9 cellular contexts compared by ENCODE assay signal in the genomic region with DNA sequence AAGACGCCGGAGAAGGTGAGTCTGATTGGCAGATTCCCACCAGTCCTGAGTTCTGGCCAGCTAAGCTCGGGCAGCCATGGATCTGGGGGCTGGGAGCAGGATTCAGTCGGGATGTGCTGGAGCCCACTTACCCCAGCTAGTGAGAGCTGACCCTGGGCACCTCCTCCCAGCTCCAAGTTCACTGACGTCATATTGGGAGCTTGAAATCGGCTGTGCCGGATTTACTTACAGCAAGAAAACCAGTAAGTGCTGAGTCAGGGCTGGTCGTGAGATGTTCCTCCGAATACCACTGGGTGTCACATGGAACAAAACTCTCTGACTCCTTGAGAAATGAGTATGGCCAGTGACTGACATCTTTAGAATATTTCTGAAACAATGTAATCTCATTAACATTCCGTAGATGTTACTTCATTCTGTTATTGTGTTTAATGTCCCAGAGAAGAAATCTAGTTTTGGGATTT.
A peak's percentile ranks its signal among the peaks of the same experiment; 100 is the strongest.
DNase-seq lines count a peak whose midpoint lies in the region; ATAC-seq and TF ChIP-seq lines count a peak whose summit lies in the region.
"Had no signal": no experiment of that assay in that cellular context is flagged by ENCODE, and none has a peak within 500 bp of the region (broad histone marks: within the 10 kb centered on the region; RNA-seq: fewer than 3 reads in every experiment).

No MANE protein-coding gene starts in this region.

- intact Hi-C loops in psoas muscle (cut with DNase I), result no loop called here

- DNase-seq in DMS 273 (lab: John Stamatoyannopoulos, UW; ENCODE audit: unreplicated experiment), result peak; percentile 62
- DNase-seq in DMS 273 treated with DMSO at 0.1 percent for 48 hours (lab: John Stamatoyannopoulos, UW), result no peak
- no peak for DNase-seq in RWPE2 (ENCODE audit: low spot score)
- peak; percentile 69 for DNase-seq in globus pallidus (ENCODE audit: low spot score)
- no peak for DNase-seq in psoas muscle
- no peak for DNase-seq in NCI-H2029 (lab: John Stamatoyannopoulos, UW)
- DNase-seq in activated naive CD8-positive, alpha-beta T cell treated with anti-CD3 and anti-CD28 coated beads for 36 hours, result no peak
- no peak for DNase-seq in T-helper 1 cell

- no peak overlapping the region for H3K27ac Mint-ChIP-seq in activated naive CD8-positive, alpha-beta T cell treated with anti-CD3 and anti-CD28 coated beads for 36 hours

- no peaks in the 10 kb centered on the region for H3K9me3 ChIP-seq in RWPE2 (ENCODE audit: severe bottlenecking)
- no peaks in the 10 kb centered on the region for H3K9me3 ChIP-seq in psoas muscle

- TF ChIP-seq CTCF in RWPE2 (IDR thresholded peaks at IDR 0.05; ENCODE audit: poor library complexity, severe bottlenecking), result peak; percentile 57
- peak; percentile 39 for TF ChIP-seq CTCF in psoas muscle (IDR thresholded peaks at IDR 0.05)

- ATAC-seq in RWPE2 (ENCODE audit: low read depth) (peak; percentile 94), psoas muscle (peak; percentile 85 to 92 (median 89))

- peaks cover 5% of the 10 kb centered on the region for H3K4me1 Mint-ChIP-seq in activated naive CD8-positive, alpha-beta T cell treated with anti-CD3 and anti-CD28 coated beads for 36 hours

- H3K4me3 Mint-ChIP-seq in activated naive CD8-positive, alpha-beta T cell treated with anti-CD3 and anti-CD28 coated beads for 36 hours, result no peak overlapping the region

- H3K36me3 Mint-ChIP-seq in activated naive CD8-positive, alpha-beta T cell treated with anti-CD3 and anti-CD28 coated beads for 36 hours, result peaks cover 1% of the 10 kb centered on the region

- H3K4me1 ChIP-seq in RWPE2 (ENCODE audit: insufficient read depth, poor library complexity, severe bottlenecking) (peaks cover 6% of the 10 kb centered on the region), psoas muscle (no peaks in the 10 kb centered on the region)

- peaks cover 6% of the 10 kb centered on the region for H3K27me3 Mint-ChIP-seq in activated naive CD8-positive, alpha-beta T cell treated with anti-CD3 and anti-CD28 coated beads for 36 hours

- H3K9me3 Mint-ChIP-seq in activated naive CD8-positive, alpha-beta T cell treated with anti-CD3 and anti-CD28 coated beads for 36 hours, result peaks cover 1% of the 10 kb centered on the region

- WGBS in psoas muscle, 3 donors, result 14 to 30% (median 21%) methylated on average over 10 of the region's 10 CpGs

- no peaks in the 10 kb centered on the region for H3K36me3 ChIP-seq in RWPE2 (ENCODE audit: low read depth)
- no peaks in the 10 kb centered on the region for H3K36me3 ChIP-seq in psoas muscle (ENCODE audit: insufficient read depth in 1 of 2, low read depth in 1 of 2)

- H3K4me3 ChIP-seq in RWPE2 (ENCODE audit: severe bottlenecking) (no peak overlapping the region), psoas muscle (peak overlapping the region; percentile 54)
- H3K4me3 ChIP-seq: skin epidermis had no signal

- H3K27ac ChIP-seq in RWPE2 (ENCODE audit: poor library complexity, severe bottlenecking) (no peak overlapping the region), psoas muscle (peak overlapping the region; percentile 73)

- H3K27me3 ChIP-seq in RWPE2 (ENCODE audit: insufficient read depth, poor library complexity, severe bottlenecking), result no peaks in the 10 kb centered on the region
- no peaks in the 10 kb centered on the region for H3K27me3 ChIP-seq in psoas muscle (ENCODE audit: insufficient read depth in 3 of 3, low read length in 2 of 3)

Comparison
In these comparisons a context has a peak if more than half of its experiments do, and no peak if none do; other contexts are left out.
1. DNase-seq: peak in DMS 273 (single experiment) and globus pallidus (single experiment); none in DMS 273 treated with DMSO at 0.1 percent for 48 hours (single experiment), RWPE2 (single experiment), psoas muscle (0 of 2), NCI-H2029 (single experiment), activated naive CD8-positive, alpha-beta T cell treated with anti-CD3 and anti-CD28 coated beads for 36 hours (single experiment) and T-helper 1 cell (0 of 5).